In genomic region chr3:123961508-123961856, GRCh38 we compare ENCODE assay signal across 8 cellular contexts. TPM values are rescaled to one million over a fixed set of nuclear protein-coding genes. Genes with fewer than 3 reads are reported as not detected.
A peak's percentile ranks its signal among the peaks of the same experiment; 100 is the strongest.
DNase-seq lines count a peak whose midpoint lies in the region; ATAC-seq and TF ChIP-seq lines count a peak whose summit lies in the region.

No MANE protein-coding gene starts in this region.

- H3K27ac ChIP-seq in Karpas-422 (ENCODE audit: low read length): no peak overlapping the region
- peak overlapping the region; percentile 83 to 86 for H3K27ac ChIP-seq in coronary artery

- H3K79me2 ChIP-seq in Karpas-422 (ENCODE audit: low read length): peaks cover 36% of the 10 kb centered on the region

- H3K9me3 Mint-ChIP-seq in natural killer cell: no peaks in the 10 kb centered on the region

- H3K4me1 Mint-ChIP-seq in natural killer cell: peaks cover 19 to 33% of the 10 kb centered on the region in 2 donors

- peaks cover 0 to 7% of the 10 kb centered on the region in 2 donors for H3K27me3 Mint-ChIP-seq in natural killer cell (ENCODE audit: low read depth in 2 of 2)

- no peaks in the 10 kb centered on the region for H3K27me3 ChIP-seq in Karpas-422 (ENCODE audit: low read length)

- no peaks in the 10 kb centered on the region for H3K9me2 ChIP-seq in Karpas-422 (replicated peaks; ENCODE audit: insufficient read depth, low read length)

- H3K36me3 Mint-ChIP-seq in natural killer cell: no peaks in the 10 kb centered on the region

- TF ChIP-seq CTCF in AG10803 (conservative IDR thresholded peaks at IDR 0.05; ENCODE audit: low read length): no peak
- no peak for TF ChIP-seq CTCF in coronary artery (IDR thresholded peaks at IDR 0.05)
- no peak for TF ChIP-seq CTCF in natural killer cell (IDR thresholded peaks at IDR 0.05)

- H3K36me3 ChIP-seq in Karpas-422 (ENCODE audit: insufficient read depth, low read length): peaks cover under 1% of the 10 kb centered on the region; the same call in 1 of the 2 replicates

- H3K4me1 ChIP-seq in Karpas-422 (ENCODE audit: low read length): peaks cover 38% of the 10 kb centered on the region

- H3K27ac Mint-ChIP-seq in natural killer cell: peak overlapping the region; percentile 87 to 92

- peak overlapping the region; percentile 87 for H3K9ac ChIP-seq in Karpas-422 (ENCODE audit: low read length)

- H3K4me2 ChIP-seq in Karpas-422 (ENCODE audit: low read depth, low read length, poor library complexity, severe bottlenecking): peak overlapping the region; percentile 78

- H3K9me3 ChIP-seq in Karpas-422 (ENCODE audit: low read length): no peaks in the 10 kb centered on the region

- H3K4me3 ChIP-seq in AG10803 (ENCODE audit: low read length) (peak overlapping the region; percentile 92), Karpas-422 (ENCODE audit: low read length) (peak overlapping the region; percentile 76), coronary artery (peak overlapping the region; percentile 79)

- H2AFZ ChIP-seq in Karpas-422 (ENCODE audit: low read length): peak overlapping the region; percentile 94

- ATAC-seq in natural killer cell: no peak
- ATAC-seq in HG03378 (IDR thresholded peaks at IDR 0.05; ENCODE audit: unreplicated experiment): no peak

- intact Hi-C loops in natural killer cell (cut with micrococcal nuclease): no loop called here

- H4K20me1 ChIP-seq in Karpas-422 (ENCODE audit: insufficient read depth, low read depth, low read length): no peaks in the 10 kb centered on the region

- H3K4me3 Mint-ChIP-seq in natural killer cell: peak overlapping the region; percentile 97

- DNase-seq in AG10803 (ENCODE audit: low read depth) (no peak), Karpas-422 (no peak), coronary artery (ENCODE audit: low spot score) (no peak), natural killer cell (no peak), NCI-H446 treated with DMSO at 0.1 percent for 48 hours (lab: John Stamatoyannopoulos, UW) (no peak), NCI-H1436 (lab: John Stamatoyannopoulos, UW) (no peak), NOMO-1 treated with DMSO at 0.1 percent for 48 hours (lab: John Stamatoyannopoulos, UW; ENCODE audit: unreplicated experiment) (no peak)

RNA-seq across cellular contexts. Expression of gene CCDC14, which starts 0.5 kb away (rescaled TPM):
- total RNA-seq in Karpas-422 (2014; rRNA removed; shearing (Covaris generic); ENCODE audit: low replicate concordance): 72.2 and 134 TPM in 2 replicates
- 10 to 100 TPM; 34.7 to 38.5 (median 37.8) TPM for total RNA-seq in natural killer cell

RNA-seq across cellular contexts. Expression of gene ROPN1, which starts 30.4 kb away (rescaled TPM):
- not detected in 2 replicates for total RNA-seq in Karpas-422 (2014; rRNA removed; shearing (Covaris generic); ENCODE audit: low replicate concordance)
- not detected for total RNA-seq in natural killer cell
